13 cellular contexts compared by ENCODE assay signal in the genomic region with DNA sequence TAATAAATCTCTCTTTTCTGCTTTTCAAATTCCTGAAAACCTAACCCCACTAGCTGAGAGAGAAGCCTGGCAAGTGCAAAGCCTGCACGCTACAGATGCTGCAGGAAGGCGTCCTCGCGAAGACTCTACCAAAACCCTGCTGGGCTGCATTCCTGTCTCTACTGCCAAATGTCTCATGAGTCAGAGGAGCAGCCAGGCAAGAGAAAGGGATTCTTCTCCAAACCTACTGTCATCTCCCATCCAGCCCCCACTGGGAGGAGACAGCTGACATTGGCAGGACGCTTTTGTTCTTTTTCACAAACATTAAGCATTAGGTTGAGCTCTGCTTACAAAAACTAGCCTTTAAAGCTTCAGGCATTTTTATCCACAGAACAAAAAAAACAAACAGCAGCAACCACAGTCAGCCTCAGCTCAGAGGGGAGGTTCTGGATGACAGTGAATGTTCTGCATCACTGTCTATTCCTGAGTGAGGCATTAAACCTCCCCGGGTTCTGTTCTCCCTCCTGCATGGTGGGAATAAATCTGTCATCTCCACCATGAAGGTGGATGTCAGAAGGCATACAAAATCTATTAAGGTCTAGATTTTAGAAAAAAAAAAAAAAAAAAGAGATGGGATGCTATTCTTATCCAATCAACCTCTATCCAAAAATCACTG. TPM values are rescaled to one million over a fixed set of nuclear protein-coding genes. Genes with fewer than 3 reads are reported as not detected.
A peak's percentile ranks its signal among the peaks of the same experiment; 100 is the strongest.
DNase-seq lines count a peak whose midpoint lies in the region; ATAC-seq and TF ChIP-seq lines count a peak whose summit lies in the region.
"Had no signal": no experiment of that assay in that cellular context is flagged by ENCODE, and none has a peak within 500 bp of the region (broad histone marks: within the 10 kb centered on the region; RNA-seq: fewer than 3 reads in every experiment).

No MANE protein-coding gene starts in this region.

- H3K36me3 Mint-ChIP-seq in endodermal cell (ENCODE audit: low read depth), result peaks cover 23% of the 10 kb centered on the region

- in situ Hi-C loops in G401 (cut with HindIII; ENCODE audit: low sequenced_read_pairs), result no loop called here

- H3K27me3 Mint-ChIP-seq in endodermal cell (ENCODE audit: insufficient read depth), result no peaks in the 10 kb centered on the region

- no peak overlapping the region for H3K27ac ChIP-seq in endodermal cell (ENCODE audit: low read depth, low read length)
- H3K27ac ChIP-seq: HL-60 had no signal

- no peaks in the 10 kb centered on the region for H3K9me3 ChIP-seq in endodermal cell (ENCODE audit: control insufficient read depth, low read length)
- H3K9me3 ChIP-seq: Caco-2 had no signal

- H3K4me3 Mint-ChIP-seq in endodermal cell, result no peak overlapping the region
- H3K4me3 Mint-ChIP-seq: activated CD4-positive, alpha-beta memory T cell treated with anti-CD3 and anti-CD28 coated beads, Interleukin-2, amount 10 ng/mL, durations not matched to agents 7 days and 5 days; nephron progenitor cell had no signal

- no peak overlapping the region for H3K4me3 ChIP-seq in endodermal cell (ENCODE audit: low read length)

- no peaks in the 10 kb centered on the region for H3K27me3 ChIP-seq in endodermal cell (ENCODE audit: control insufficient read depth, insufficient read depth, low read length, poor library complexity, severe bottlenecking)

- no peak overlapping the region for H3K9ac ChIP-seq in endodermal cell (ENCODE audit: extremely low read depth, low read length, poor library complexity, severe bottlenecking)

- H3K4me1 Mint-ChIP-seq in endodermal cell, result peaks cover 3% of the 10 kb centered on the region
- H3K4me1 Mint-ChIP-seq: nephron progenitor cell had no signal

- DNase-seq in G401 (ENCODE audit: low spot score) (peak; percentile 95), NCI-H345 treated with DMSO at 0.1 percent for 48 hours (lab: John Stamatoyannopoulos, UW; ENCODE audit: unreplicated experiment) (peak; percentile 46), endodermal cell (peak; percentile 83), mucosa of gallbladder (ENCODE audit: low spot score) (peak; percentile 38), epidermal melanocyte (ENCODE audit: insufficient read length, low spot score) (no peak)
- DNase-seq in central memory CD4-positive, alpha-beta T cell, result no peak
- DNase-seq: activated CD4-positive, alpha-beta memory T cell treated with anti-CD3 and anti-CD28 coated beads, Interleukin-2, amount 10 ng/mL, durations not matched to agents 7 days and 5 days had no signal

- ATAC-seq in HG02798 (IDR thresholded peaks at IDR 0.05; ENCODE audit: poor library complexity, unreplicated experiment) (no peak), GM21786 (IDR thresholded peaks at IDR 0.05; ENCODE audit: unreplicated experiment) (no peak)
- ATAC-seq: activated naive CD4-positive, alpha-beta T cell treated with anti-CD3 and anti-CD28 coated beads, Interleukin-2, amount 50 U/mL, for 72 hours had no signal

- TF ChIP-seq CTCF in endodermal cell (conservative IDR thresholded peaks at IDR 0.05), result no peak

- WGBS in endodermal cell (ENCODE audit: insufficient coverage in 1 of 2, insufficient read length in 1 of 2), 2 experiments, result 20 to 45% methylated on average over 5 to 6 of the region's 6 CpGs

- no peaks in the 10 kb centered on the region for H3K4me1 ChIP-seq in endodermal cell (ENCODE audit: control insufficient read depth, insufficient read depth, low read length)
- H3K4me1 ChIP-seq: Caco-2 had no signal

- H3K27ac Mint-ChIP-seq in endodermal cell, result no peak overlapping the region
- H3K27ac Mint-ChIP-seq: activated CD4-positive, alpha-beta memory T cell treated with anti-CD3 and anti-CD28 coated beads, Interleukin-2, amount 10 ng/mL, durations not matched to agents 7 days and 5 days; activated naive CD4-positive, alpha-beta T cell treated with anti-CD3 and anti-CD28 coated beads, Interleukin-2, amount 50 U/mL, for 72 hours; nephron progenitor cell had no signal

- H3K9me3 Mint-ChIP-seq in endodermal cell, result peaks cover 4% of the 10 kb centered on the region

- H3K36me3 ChIP-seq in endodermal cell (ENCODE audit: control insufficient read depth, insufficient read depth, low read length), result no peaks in the 10 kb centered on the region

RNA-seq across cellular contexts. Expression of a gene that starts 17.9 kb away (rescaled TPM):
- total RNA-seq in G401 (2014; rRNA removed; shearing (Covaris generic)), result 1.4 TPM in 1 of 2 replicates, not detected in the other
- 10 to 100 TPM; 40.0 to 64.9 TPM for total RNA-seq in endodermal cell
- 137 TPM for polyA plus RNA-seq in endodermal cell (2013, experiment 1 of 2)
- 115 TPM for polyA plus RNA-seq in endodermal cell (2013, experiment 2 of 2)
- 1.4 TPM for total RNA-seq in mucosa of gallbladder
- total RNA-seq: activated naive CD4-positive, alpha-beta T cell treated with anti-CD3 and anti-CD28 coated beads, Interleukin-2, amount 50 U/mL, for 72 hours; Caco-2 had no signal

Comparison
In these comparisons a context has a peak if more than half of its experiments do, and no peak if none do; other contexts are left out.
1. DNase-seq: peak in G401 (single experiment), NCI-H345 treated with DMSO at 0.1 percent for 48 hours (single experiment), endodermal cell (single experiment) and mucosa of gallbladder (single experiment); none in epidermal melanocyte (single experiment) and central memory CD4-positive, alpha-beta T cell (single experiment).
2. RNA of a gene that starts 17.9 kb away (total RNA-seq): 40.0 to 64.9 TPM in endodermal cell; 1.4 TPM in mucosa of gallbladder (single experiment) and 1.4 TPM in G401; every median in the first group is over 10 times any median in the second.